In genomic region chr10:15847481-15847880, GRCh38 we compare ENCODE assay signal across 26 cellular contexts.
"Had no signal": no experiment of that assay in that cellular context is flagged by ENCODE, and none has a peak within 500 bp of the region (broad histone marks: within the 10 kb centered on the region; RNA-seq: fewer than 3 reads in every experiment).

No MANE protein-coding gene starts in this region.

- H3K27me3 ChIP-seq: colonic mucosa, dorsolateral prefrontal cortex, esophagus muscularis mucosa, esophagus squamous epithelium, foreskin keratinocyte, gastrocnemius medialis, gastroesophageal sphincter, heart left ventricle, heart right ventricle had no signal

- ATAC-seq: effector memory CD8-positive, alpha-beta T cell; esophagus mucosa; foreskin keratinocyte; gastrocnemius medialis; gastroesophageal sphincter; heart left ventricle; heart right ventricle had no signal

- H3K9me3 ChIP-seq: colonic mucosa, gastrocnemius medialis had no signal

- H3K27ac ChIP-seq: colonic mucosa, coronary artery, dorsolateral prefrontal cortex, epithelial cell of prostate, esophagus muscularis mucosa, esophagus squamous epithelium, foreskin keratinocyte, gastrocnemius medialis, gastroesophageal sphincter, heart left ventricle, heart right ventricle had no signal

- DNase-seq: colonic mucosa; cortex of kidney; dermis blood vessel endothelial cell; dorsolateral prefrontal cortex; effector CD4-positive, alpha-beta T cell; effector CD8-positive, alpha-beta T cell; effector memory CD4-positive, alpha-beta T cell; effector memory CD8-positive, alpha-beta T cell; endodermal cell; erythroblast; esophagus squamous epithelium; foreskin fibroblast; foreskin keratinocyte; foreskin melanocyte; gastrocnemius medialis; glutamatergic neuron; head of caudate nucleus; heart left ventricle; heart right ventricle had no signal

- H3K4me1 ChIP-seq: colonic mucosa, esophagus squamous epithelium, foreskin keratinocyte had no signal

- H3K36me3 ChIP-seq: colonic mucosa, esophagus muscularis mucosa, gastrocnemius medialis, gastroesophageal sphincter had no signal

- H3K4me3 ChIP-seq: colonic mucosa, coronary artery, dorsolateral prefrontal cortex, esophagus muscularis mucosa, esophagus squamous epithelium, gastrocnemius medialis, gastroesophageal sphincter, heart left ventricle, heart right ventricle had no signal

- FAIRE-seq: colon, endothelial cell of umbilical vein had no signal
